Comparison of ENCODE assay signal across 8 cellular contexts in the genomic region with DNA sequence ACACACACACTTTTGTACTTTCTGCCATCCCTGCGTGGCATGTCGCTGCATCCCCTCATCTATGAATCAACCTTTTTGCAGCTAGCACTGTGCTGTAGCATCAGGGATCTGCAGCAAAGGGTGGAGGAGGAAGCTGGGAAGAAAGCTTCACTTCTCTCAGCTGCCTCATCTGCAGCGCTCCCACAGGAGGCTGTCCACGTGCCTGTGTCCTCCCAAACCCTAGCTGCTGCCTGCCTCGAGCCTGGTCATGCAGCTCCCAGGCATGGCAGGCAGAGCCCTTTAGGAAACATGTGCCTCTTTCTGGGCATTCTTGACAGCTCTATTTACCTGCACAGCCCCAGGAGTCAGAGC.
DNase-seq lines count a peak whose midpoint lies in the region; ATAC-seq and TF ChIP-seq lines count a peak whose summit lies in the region.

No MANE protein-coding gene starts in this region.

- no peak for TF ChIP-seq CTCF in HFFc6 (IDR thresholded peaks at IDR 0.05)
- TF ChIP-seq CTCF in heart left ventricle (IDR thresholded peaks at IDR 0.05) = no peak
- no peak for TF ChIP-seq CTCF in sigmoid colon (IDR thresholded peaks at IDR 0.05)

- TF ChIP-seq EP300 in sigmoid colon (IDR thresholded peaks at IDR 0.05) = no peak

- no peaks in the 10 kb centered on the region for H3K9me3 Mint-ChIP-seq in HFFc6
- H3K9me3 Mint-ChIP-seq in activated CD8-positive, alpha-beta T cell treated with anti-CD3 and anti-CD28 coated beads, Interleukin-2, amount 10 ng/mL, durations not matched to agents 7 days and 5 days (ENCODE audit: insufficient read depth) = no peaks in the 10 kb centered on the region

- WGBS in heart left ventricle, 4 donors = 6 to 16% (median 9%) methylated on average over 2 to 5 of the region's 5 CpGs
- WGBS in sigmoid colon, 2 donors = 12 to 41% methylated on average over 5 of the region's 5 CpGs

- peak; percentile 66 for DNase-seq in HFFc6
- no peak for DNase-seq in activated CD8-positive, alpha-beta T cell treated with anti-CD3 and anti-CD28 coated beads, Interleukin-2, amount 10 ng/mL, durations not matched to agents 7 days and 5 days
- peak; percentile 72 to 86 (median 78) for DNase-seq in heart left ventricle
- peak; percentile 78 for DNase-seq in sigmoid colon
- DNase-seq in activated effector memory CD4-positive, alpha-beta T cell treated with anti-CD3 and anti-CD28 coated beads, Interleukin-2, amount 50 U/mL, for 16 hours = no peak
- DNase-seq in NCI-H1930 (lab: John Stamatoyannopoulos, UW) = no peak
- DNase-seq in RPMI8226 = no peak

- H3K36me3 ChIP-seq in heart left ventricle = no peaks in the 10 kb centered on the region
- no peaks in the 10 kb centered on the region for H3K36me3 ChIP-seq in sigmoid colon

- intact Hi-C loops in heart left ventricle (cut with DNase I) = loop anchor here in 8 of 10 donors (1.0 to 5.0 kb wide), 5 partner anchors 59 to 61 kb away; no protein-coding TSS in a partner anchor
- intact Hi-C loops in sigmoid colon (cut with DNase I) = loop anchor here (1.0 to 5.0 kb wide), 2 partner anchors 59 to 175 kb away; no protein-coding TSS in a partner anchor

- peaks cover 9 to 96% (median 48%) of the 10 kb centered on the region in 12 donors for H3K4me1 ChIP-seq in heart left ventricle
- peaks cover 0 to 67% (median 39%) of the 10 kb centered on the region in 4 donors for H3K4me1 ChIP-seq in sigmoid colon

- ATAC-seq in activated CD8-positive, alpha-beta T cell treated with anti-CD3 and anti-CD28 coated beads, Interleukin-2, amount 10 ng/mL, durations not matched to agents 7 days and 5 days = no peak
- ATAC-seq in heart left ventricle (peak; percentile 64 to 79 (median 72)), GM21723 (IDR thresholded peaks at IDR 0.05; ENCODE audit: unreplicated experiment) (no peak)

- peaks cover 82% of the 10 kb centered on the region for H3K4me1 Mint-ChIP-seq in HFFc6 (ENCODE audit: low read depth)
- H3K4me1 Mint-ChIP-seq in activated CD8-positive, alpha-beta T cell treated with anti-CD3 and anti-CD28 coated beads, Interleukin-2, amount 10 ng/mL, durations not matched to agents 7 days and 5 days (ENCODE audit: low read depth) = peaks cover 56% of the 10 kb centered on the region

- peak overlapping the region; percentile 67 to 94 (median 84) for H3K27ac ChIP-seq in heart left ventricle
- peak overlapping the region; percentile 79 to 87 (median 85) for H3K27ac ChIP-seq in sigmoid colon

- POLR2A ChIA-PET in activated CD8-positive, alpha-beta T cell treated with anti-CD3 and anti-CD28 coated beads, Interleukin-2, amount 10 ng/mL, durations not matched to agents 7 days and 5 days (lab: Charles Lee) = interaction anchor here (0.5 to 1.8 kb wide), 2 partner anchors 28 to 60 kb away, joined by 3 to 10 read pairs; no protein-coding TSS in a partner anchor

- no peak for TF ChIP-seq POLR2A in heart left ventricle (IDR thresholded peaks at IDR 0.05)
- TF ChIP-seq POLR2A in sigmoid colon (IDR thresholded peaks at IDR 0.05) = no peak

- H3K36me3 Mint-ChIP-seq in HFFc6 (ENCODE audit: low read depth) = peaks cover 7% of the 10 kb centered on the region; the same call in 1 of the 2 replicates
- peaks cover 6% of the 10 kb centered on the region for H3K36me3 Mint-ChIP-seq in activated CD8-positive, alpha-beta T cell treated with anti-CD3 and anti-CD28 coated beads, Interleukin-2, amount 10 ng/mL, durations not matched to agents 7 days and 5 days (ENCODE audit: low read depth)

- H3K27me3 ChIP-seq in heart left ventricle (no peaks in the 10 kb centered on the region), sigmoid colon (no peaks in the 10 kb centered on the region)

- H3K4me3 Mint-ChIP-seq in HFFc6 = peak overlapping the region; percentile 83
- no peak overlapping the region for H3K4me3 Mint-ChIP-seq in activated CD8-positive, alpha-beta T cell treated with anti-CD3 and anti-CD28 coated beads, Interleukin-2, amount 10 ng/mL, durations not matched to agents 7 days and 5 days

- H3K9me3 ChIP-seq in heart left ventricle (no peaks in the 10 kb centered on the region), sigmoid colon (no peaks in the 10 kb centered on the region)

- peak overlapping the region; percentile 98 for H3K27ac Mint-ChIP-seq in HFFc6
- peak overlapping the region; percentile 54 for H3K27ac Mint-ChIP-seq in activated CD8-positive, alpha-beta T cell treated with anti-CD3 and anti-CD28 coated beads, Interleukin-2, amount 10 ng/mL, durations not matched to agents 7 days and 5 days

- H3K4me3 ChIP-seq in heart left ventricle (peak overlapping the region in 9 of 12 donors; percentile 3 to 47 (median 17)), sigmoid colon (peak overlapping the region in 3 of 4 donors; percentile 7 to 31 (median 26))

- peaks cover 4% of the 10 kb centered on the region; the same call in 1 of the 2 replicates for H3K27me3 Mint-ChIP-seq in HFFc6 (ENCODE audit: insufficient read depth)
- no peaks in the 10 kb centered on the region for H3K27me3 Mint-ChIP-seq in activated CD8-positive, alpha-beta T cell treated with anti-CD3 and anti-CD28 coated beads, Interleukin-2, amount 10 ng/mL, durations not matched to agents 7 days and 5 days (ENCODE audit: low read depth)

- CTCF ChIA-PET in activated CD8-positive, alpha-beta T cell treated with anti-CD3 and anti-CD28 coated beads, Interleukin-2, amount 10 ng/mL, durations not matched to agents 7 days and 5 days (lab: Charles Lee) = interaction anchor here (0.9 to 1.5 kb wide), 3 partner anchors 10 to 174 kb away, joined by 3 to 5 read pairs (median 3); no protein-coding TSS in a partner anchor

Comparison
In these comparisons a context has a peak if more than half of its experiments do, and no peak if none do; other contexts are left out.
1. DNase-seq: peak in HFFc6 (single experiment), heart left ventricle (5 of 5) and sigmoid colon (single experiment); none in activated CD8-positive, alpha-beta T cell treated with anti-CD3 and anti-CD28 coated beads, Interleukin-2, amount 10 ng/mL, durations not matched to agents 7 days and 5 days (single experiment), activated effector memory CD4-positive, alpha-beta T cell treated with anti-CD3 and anti-CD28 coated beads, Interleukin-2, amount 50 U/mL, for 16 hours (single experiment), NCI-H1930 (0 of 2) and RPMI8226 (single experiment).
2. ATAC-seq: peak in heart left ventricle (4 of 4); none in activated CD8-positive, alpha-beta T cell treated with anti-CD3 and anti-CD28 coated beads, Interleukin-2, amount 10 ng/mL, durations not matched to agents 7 days and 5 days (single experiment) and GM21723 (single experiment).